ENCODE assay signal across 8 cellular contexts in genomic region chr1:41360074-41361027, GRCh38. TPM values are rescaled to one million over a fixed set of nuclear protein-coding genes. Genes with fewer than 3 reads are reported as not detected.
A peak's percentile ranks its signal among the peaks of the same experiment; 100 is the strongest.
DNase-seq lines count a peak whose midpoint lies in the region; ATAC-seq and TF ChIP-seq lines count a peak whose summit lies in the region.

No MANE protein-coding gene starts in this region.

- DNase-seq in NCI-H2029 (lab: John Stamatoyannopoulos, UW) = peak; percentile 68
- DNase-seq in NCI-H2029 treated with DMSO at 0.1 percent for 48 hours (lab: John Stamatoyannopoulos, UW) = no peak
- peak; percentile 45 for DNase-seq in RPMI8226
- DNase-seq in fibroblast of the aortic adventitia (ENCODE audit: low read depth) = no peak
- DNase-seq in sigmoid colon = no peak
- no peak for DNase-seq in GM13977 (ENCODE audit: low spot score)

- no peaks in the 10 kb centered on the region for H3K27me3 ChIP-seq in sigmoid colon

- in situ Hi-C loops in GM13977 (cut with MboI; ENCODE audit: low pct_unique_long_range_greater_than_20kb, low sequenced_read_pairs, unreplicated experiment) = no loop called here

- H3K9me3 ChIP-seq in sigmoid colon = no peaks in the 10 kb centered on the region

- no peak for TF ChIP-seq POLR2A in sigmoid colon (IDR thresholded peaks at IDR 0.05)

- intact Hi-C loops in sigmoid colon (cut with DNase I) = loop anchor here (1.0 to 5.0 kb wide), 2 partner anchors 22 to 57 kb away; no protein-coding TSS in a partner anchor

- H3K4me3 ChIP-seq in fibroblast of the aortic adventitia (ENCODE audit: low read depth, low read length) = peak overlapping the region; percentile 50
- H3K4me3 ChIP-seq in sigmoid colon = peak overlapping the region in 3 of 4 donors; percentile 50 to 76 (median 70)

- TF ChIP-seq CTCF in fibroblast of the aortic adventitia (IDR thresholded peaks at IDR 0.05; ENCODE audit: insufficient read depth, low read length) (no peak), sigmoid colon (IDR thresholded peaks at IDR 0.05) (no peak), GM13977 (IDR thresholded peaks at IDR 0.05; ENCODE audit: extremely low read depth, insufficient read depth, missing control alignments) (no peak)

- H3K27ac ChIP-seq in sigmoid colon = peak overlapping the region; percentile 64 to 71 (median 68)

- peaks cover 0 to 54% (median 50%) of the 10 kb centered on the region in 4 donors for H3K4me1 ChIP-seq in sigmoid colon

- 15 to 48% methylated on average over 19 of the region's 19 CpGs for WGBS in sigmoid colon, 2 donors

- ATAC-seq in HG02840 (IDR thresholded peaks at IDR 0.05; ENCODE audit: low FRiP score, unreplicated experiment) = no peak
- ATAC-seq in HG03139 (IDR thresholded peaks at IDR 0.05; ENCODE audit: unreplicated experiment) = no peak

- no peaks in the 10 kb centered on the region for H3K36me3 ChIP-seq in sigmoid colon

- no peak for TF ChIP-seq EP300 in sigmoid colon (IDR thresholded peaks at IDR 0.05)

RNA-seq across cellular contexts. Expression of gene FOXO6, which starts 0.9 kb away (rescaled TPM):
- total RNA-seq in fibroblast of the aortic adventitia (ENCODE audit: low replicate concordance) (not detected in 2 replicates), sigmoid colon (1 to 10 TPM in 2 of 4 donors, under 1 TPM in 2; 0.49 to 1.4 (median 0.94) TPM)
- under 1 TPM in 1 of 3 donors, not detected in 2; 0.20 TPM for polyA plus RNA-seq in sigmoid colon

Comparison
In these comparisons a context has a peak if more than half of its experiments do, and no peak if none do; other contexts are left out.
1. DNase-seq: peak in NCI-H2029 (single experiment) and RPMI8226 (single experiment); none in NCI-H2029 treated with DMSO at 0.1 percent for 48 hours (single experiment), fibroblast of the aortic adventitia (single experiment), sigmoid colon (single experiment) and GM13977 (single experiment).